In the genomic region with DNA sequence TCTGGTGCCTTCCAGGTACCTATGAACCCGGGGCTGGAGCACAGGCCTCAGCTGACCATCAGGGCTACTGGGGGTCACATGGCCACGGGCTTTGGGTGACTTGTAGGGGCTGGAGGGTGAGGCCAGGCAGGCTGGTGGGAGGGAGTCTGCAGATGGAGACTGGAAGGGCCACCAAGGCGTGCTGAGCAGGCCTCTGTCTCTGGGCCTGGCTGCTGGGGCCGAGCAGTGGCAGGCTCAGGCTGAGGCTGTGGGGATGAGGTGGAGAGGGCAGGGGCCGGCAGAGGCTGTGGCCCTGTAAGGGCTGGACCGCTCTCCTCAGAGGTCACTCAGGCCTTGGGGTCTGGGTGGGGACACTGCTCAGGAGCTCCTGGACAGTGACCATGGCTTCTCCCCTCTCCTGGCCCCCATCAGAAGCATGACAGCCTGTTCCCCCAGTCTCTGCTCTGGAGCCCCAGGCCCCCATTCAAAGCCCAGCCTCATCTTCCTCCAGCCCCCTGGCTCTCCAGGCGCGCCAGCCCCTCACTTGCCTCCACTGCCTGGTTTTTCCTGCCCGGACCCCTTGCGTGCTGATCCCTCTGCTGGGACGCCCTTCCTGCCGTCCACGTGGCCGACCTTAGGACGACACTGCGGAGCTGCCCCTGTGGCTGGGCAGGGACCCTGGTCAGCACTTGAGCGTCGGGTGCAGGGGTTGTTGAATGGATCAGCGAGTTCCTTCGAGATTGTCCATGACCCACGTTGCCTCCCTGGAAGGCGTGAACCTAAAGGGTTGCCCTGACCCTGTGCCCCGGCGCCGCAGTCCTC, we compare ENCODE assay signal across 18 cellular contexts. TPM values are rescaled to one million over a fixed set of nuclear protein-coding genes. Genes with fewer than 3 reads are reported as not detected.
"Had no signal": no experiment of that assay in that cellular context is flagged by ENCODE, and none has a peak within 500 bp of the region (broad histone marks: within the 10 kb centered on the region; RNA-seq: fewer than 3 reads in every experiment).

No MANE protein-coding gene starts in this region.

- DNase-seq: activated CD4-positive, alpha-beta T cell treated with anti-CD3 and anti-CD28 coated beads, Interleukin-2, amount 10 ng/mL, durations not matched to agents 7 days and 5 days; activated naive CD4-positive, alpha-beta T cell treated with Interleukin-2 at 50 U/mL for 16 hours; activated naive CD8-positive, alpha-beta T cell treated with anti-CD3 and anti-CD28 coated beads, Interleukin-2, amount 50 U/mL, for 24 hours; colonic mucosa; effector CD4-positive, alpha-beta T cell; gastrocnemius medialis; hippocampal formation; lower lobe of right lung; midbrain; stimulated activated naive B cell treated with anti-CD40 and anti-IgM and Interleukin-4, amounts not matched to agents 10 μg/mL and 1 μg/mL and 100 μg/mL, for 72 hours; substantia nigra; trophoblast cell had no signal

- H3K27ac ChIP-seq: colonic mucosa, gastrocnemius medialis, lower lobe of right lung had no signal

- H3K4me1 Mint-ChIP-seq: activated CD4-positive, alpha-beta T cell treated with anti-CD3 and anti-CD28 coated beads, Interleukin-2, amount 10 ng/mL, durations not matched to agents 7 days and 5 days; activated naive CD8-positive, alpha-beta T cell treated with anti-CD3 and anti-CD28 coated beads, Interleukin-2, amount 50 U/mL, for 24 hours had no signal

- H3K4me1 ChIP-seq: colonic mucosa, lower lobe of right lung had no signal

- H3K9me3 Mint-ChIP-seq: activated CD4-positive, alpha-beta T cell treated with anti-CD3 and anti-CD28 coated beads, Interleukin-2, amount 10 ng/mL, durations not matched to agents 7 days and 5 days; activated naive CD8-positive, alpha-beta T cell treated with anti-CD3 and anti-CD28 coated beads, Interleukin-2, amount 50 U/mL, for 24 hours; stimulated activated naive B cell treated with anti-CD40 and anti-IgM and Interleukin-4, amounts not matched to agents 10 μg/mL and 1 μg/mL and 100 μg/mL, for 72 hours; T-helper 1 cell treated with Interleukin-12 subunit alpha and Interleukin-12 subunit beta and Interleukin-4 antibody, amounts not matched to agents 30 μg/mL and 1 μg/mL, for 36 hours; WTC11 had no signal

- H3K27ac Mint-ChIP-seq: activated CD4-positive, alpha-beta T cell treated with anti-CD3 and anti-CD28 coated beads, Interleukin-2, amount 10 ng/mL, durations not matched to agents 7 days and 5 days; activated naive CD8-positive, alpha-beta T cell treated with anti-CD3 and anti-CD28 coated beads, Interleukin-2, amount 50 U/mL, for 24 hours; progenitor cell of endocrine pancreas; stimulated activated naive B cell treated with anti-CD40 and anti-IgM and Interleukin-4, amounts not matched to agents 10 μg/mL and 1 μg/mL and 100 μg/mL, for 72 hours; T-helper 1 cell treated with Interleukin-12 subunit alpha and Interleukin-12 subunit beta and Interleukin-4 antibody, amounts not matched to agents 30 μg/mL and 1 μg/mL, for 36 hours; WTC11 had no signal

- H3K4me3 ChIP-seq: colonic mucosa, gastrocnemius medialis, lower lobe of right lung, smooth muscle cell had no signal

- H3K4me3 Mint-ChIP-seq: activated CD4-positive, alpha-beta T cell treated with anti-CD3 and anti-CD28 coated beads, Interleukin-2, amount 10 ng/mL, durations not matched to agents 7 days and 5 days; activated naive CD8-positive, alpha-beta T cell treated with anti-CD3 and anti-CD28 coated beads, Interleukin-2, amount 50 U/mL, for 24 hours; stimulated activated naive B cell treated with anti-CD40 and anti-IgM and Interleukin-4, amounts not matched to agents 10 μg/mL and 1 μg/mL and 100 μg/mL, for 72 hours; T-helper 1 cell treated with Interleukin-12 subunit alpha and Interleukin-12 subunit beta and Interleukin-4 antibody, amounts not matched to agents 30 μg/mL and 1 μg/mL, for 36 hours; WTC11 had no signal

- H3K36me3 Mint-ChIP-seq: WTC11 had no signal

- H3K9me3 ChIP-seq: colonic mucosa, gastrocnemius medialis, lower lobe of right lung had no signal

- H3K36me3 ChIP-seq: colonic mucosa, gastrocnemius medialis, lower lobe of right lung had no signal

- ATAC-seq: activated naive CD8-positive, alpha-beta T cell treated with anti-CD3 and anti-CD28 coated beads, Interleukin-2, amount 50 U/mL, for 24 hours; gastrocnemius medialis; lower lobe of right lung; right cardiac atrium; SK-N-SH treated with all-trans-retinoic acid at 6 μM for 48 hours; stimulated activated naive B cell treated with anti-CD40 and anti-IgM and Interleukin-4, amounts not matched to agents 10 μg/mL and 1 μg/mL and 100 μg/mL, for 72 hours had no signal

RNA-seq across cellular contexts. Expression of gene NAT8L, which starts 11.1 kb away (rescaled TPM):
- total RNA-seq: smooth muscle cell had no signal
